In genomic region chr17:79288950-79289349, GRCh38 we compare ENCODE assay signal across 32 cellular contexts.
"Had no signal": no experiment of that assay in that cellular context is flagged by ENCODE, and none has a peak within 500 bp of the region (broad histone marks: within the 10 kb centered on the region; RNA-seq: fewer than 3 reads in every experiment).

No MANE protein-coding gene starts in this region.

- H3K9ac ChIP-seq: neural progenitor cell, parathyroid adenoma had no signal

- H2AFZ ChIP-seq: neural progenitor cell, parathyroid adenoma had no signal

- H3K4me3 ChIP-seq: neural progenitor cell, ovary, psoas muscle, right lobe of liver, sigmoid colon, skin epidermis, smooth muscle cell, spleen, suprapubic skin, testis, tibial artery, transverse colon, upper lobe of right lung, uterus had no signal

- H3K27ac ChIP-seq: neural progenitor cell, ovary, parathyroid adenoma, psoas muscle, right lobe of liver, sigmoid colon, skin epidermis, spleen, suprapubic skin, testis, tibial artery, transverse colon, upper lobe of right lung, uterus had no signal

- H3K4me1 ChIP-seq: neural progenitor cell, parathyroid adenoma, psoas muscle, right lobe of liver, sigmoid colon, spleen, suprapubic skin, testis, tibial artery, transverse colon, upper lobe of right lung, uterus had no signal

- H3K9me3 Mint-ChIP-seq: natural killer cell; nephron; neural progenitor cell; stimulated activated naive CD8-positive, alpha-beta T cell treated with anti-CD3 and anti-CD28 coated beads, Interleukin-15, amount 100 ng/mL, for 72 hours; type B pancreatic cell had no signal

- ATAC-seq: natural killer cell; psoas muscle; right cardiac atrium; right lobe of liver; stimulated activated memory B cell treated with anti-CD40 and anti-IgM and Interleukin-4, amounts not matched to agents 10 μg/mL and 1 μg/mL and 100 μg/mL, for 72 hours; stimulated activated naive CD8-positive, alpha-beta T cell treated with anti-CD3 and anti-CD28 coated beads, Interleukin-15, amount 100 ng/mL, for 72 hours; stimulated activated naive CD8-positive, alpha-beta T cell treated with anti-CD3 and anti-CD28 coated beads, Interleukin-15, Interleukin-2, amounts not matched to agents 100 U/mL and 50 U/mL, for 24 hours; upper lobe of right lung had no signal

- H3K4me3 Mint-ChIP-seq: natural killer cell; nephron; neural progenitor cell; stimulated activated memory B cell treated with anti-CD40 and anti-IgM and Interleukin-4, amounts not matched to agents 10 μg/mL and 1 μg/mL and 100 μg/mL, for 72 hours; stimulated activated naive CD8-positive, alpha-beta T cell treated with anti-CD3 and anti-CD28 coated beads, Interleukin-15, amount 100 ng/mL, for 72 hours; type B pancreatic cell had no signal

- H3K4me1 Mint-ChIP-seq: natural killer cell; nephron; neural progenitor cell; stimulated activated naive CD8-positive, alpha-beta T cell treated with anti-CD3 and anti-CD28 coated beads, Interleukin-15, amount 100 ng/mL, for 72 hours had no signal

- H3K27ac Mint-ChIP-seq: natural killer cell; nephron; neural progenitor cell; progenitor cell of endocrine pancreas; stimulated activated memory B cell treated with anti-CD40 and anti-IgM and Interleukin-4, amounts not matched to agents 10 μg/mL and 1 μg/mL and 100 μg/mL, for 72 hours; stimulated activated naive CD8-positive, alpha-beta T cell treated with anti-CD3 and anti-CD28 coated beads, Interleukin-15, amount 100 ng/mL, for 72 hours; type B pancreatic cell had no signal

- H3K79me2 ChIP-seq: parathyroid adenoma had no signal

- H3K36me3 ChIP-seq: neural progenitor cell, ovary, right lobe of liver, spleen, suprapubic skin, tibial artery, transverse colon, upper lobe of right lung, uterus had no signal

- DNase-seq: natural killer cell; occipital lobe; ovary; posterior cingulate gyrus; psoas muscle; right cardiac atrium; right lobe of liver; sigmoid colon; spleen; stimulated activated CD4-positive, alpha-beta T cell treated with anti-CD3 and anti-CD28 coated beads, Interleukin-12 subunit alpha, Interleukin-12 subunit beta, amount 100 ng/mL, for 4 hours; stimulated activated CD4-positive, alpha-beta T cell treated with anti-CD3 and anti-CD28 coated beads, Interleukin-1b, Interleukin-23, amount 100 ng/mL, for 48 hours; stimulated activated CD4-positive, alpha-beta T cell treated with anti-CD3 and anti-CD28 coated beads, Interleukin-4, amount 100 ng/mL, for 1 hour; stimulated activated CD4-positive, alpha-beta T cell treated with anti-CD3 and anti-CD28 coated beads, Interleukin-4, amount 100 ng/mL, for 4 hours; stimulated activated CD8-positive, alpha-beta memory T cell treated with anti-CD3 and anti-CD28 coated beads, Interleukin-4, amount 100 ng/mL, for 48 hours; stimulated activated naive CD4-positive, alpha-beta T cell; stimulated activated naive CD8-positive, alpha-beta T cell treated with anti-CD3 and anti-CD28 coated beads, Interleukin-15, amount 100 ng/mL, for 72 hours; stimulated activated naive CD8-positive, alpha-beta T cell treated with anti-CD3 and anti-CD28 coated beads, Interleukin-15, Interleukin-2, amounts not matched to agents 100 U/mL and 50 U/mL, for 24 hours; substantia nigra; testis; tibial artery; transverse colon; upper lobe of right lung; uterus had no signal

- H3K27me3 ChIP-seq: ovary, right lobe of liver, sigmoid colon, testis, transverse colon, uterus had no signal

- H3K36me3 Mint-ChIP-seq: natural killer cell; neural progenitor cell; stimulated activated memory B cell treated with anti-CD40 and anti-IgM and Interleukin-4, amounts not matched to agents 10 μg/mL and 1 μg/mL and 100 μg/mL, for 72 hours; type B pancreatic cell had no signal

- H3K4me2 ChIP-seq: neural progenitor cell, smooth muscle cell had no signal

- H3K9me3 ChIP-seq: ovary, psoas muscle, right lobe of liver, sigmoid colon, spleen, suprapubic skin, testis, tibial artery, transverse colon, upper lobe of right lung, uterus had no signal
